Comparison of ENCODE assay signal across 13 cellular contexts in genomic region chr1:230865062-230865817, GRCh38. TPM values are rescaled to one million over a fixed set of nuclear protein-coding genes. Genes with fewer than 3 reads are reported as not detected.
DNase-seq lines count a peak whose midpoint lies in the region; ATAC-seq and TF ChIP-seq lines count a peak whose summit lies in the region.
"Had no signal": no experiment of that assay in that cellular context is flagged by ENCODE, and none has a peak within 500 bp of the region (broad histone marks: within the 10 kb centered on the region; RNA-seq: fewer than 3 reads in every experiment).

No MANE protein-coding gene starts in this region.

- dilution Hi-C loops in IMR-90 (cut with HindIII; ENCODE audit: low sequenced_read_pairs, unreplicated experiment), result no loop called here

- H2BK5ac ChIP-seq in IMR-90 (ENCODE audit: low read depth, low read length, poor library complexity, severe bottlenecking), result no peak overlapping the region

- H3K23ac ChIP-seq in IMR-90 (ENCODE audit: low read depth, low read length), result peak overlapping the region; percentile 36

- H3K9me3 ChIP-seq in IMR-90 (ENCODE audit: control insufficient read depth, insufficient read depth, low read length), result no peaks in the 10 kb centered on the region
- no peaks in the 10 kb centered on the region for H3K9me3 ChIP-seq in stomach

- H3K27ac ChIP-seq in IMR-90 (ENCODE audit: insufficient read depth, low read length) (no peak overlapping the region), layer of hippocampus (ENCODE audit: low read depth, low read length) (peak overlapping the region; percentile 94), stomach (peak overlapping the region in 4 of 5 donors; percentile 91 to 94 (median 92))

- peak overlapping the region; percentile 77; the same call in 1 of the 2 replicates for H2AK5ac ChIP-seq in IMR-90 (ENCODE audit: low read depth, low read length)

- no peak overlapping the region for H3K14ac ChIP-seq in IMR-90 (replicated peaks; ENCODE audit: low read depth, low read length)

- POLR2A ChIA-PET in IMR-90 (lab: Charles Lee; ENCODE audit: unreplicated experiment), result no interaction called here

- DNase-seq in COR-L47 (lab: John Stamatoyannopoulos, UW) (peak; percentile 12), IMR-90 (no peak), stomach (no peak), DMS114 treated with DMSO at 0.1 percent for 48 hours (lab: John Stamatoyannopoulos, UW; ENCODE audit: unreplicated experiment) (no peak)
- no peak for DNase-seq in activated T-cell treated with anti-CD3 and anti-CD28 coated beads, Interleukin-2, amount 50 U/mL, for 1 hour
- DNase-seq in stimulated activated CD4-positive, alpha-beta T cell treated with anti-CD3 and anti-CD28 coated beads, Interleukin-4, amount 100 ng/mL, for 24 hours, result no peak
- DNase-seq: activated naive CD4-positive, alpha-beta T cell; CD8-positive, alpha-beta memory T cell; cerebellar nuclear complex; NCI-H1105 treated with DMSO at 0.1 percent for 48 hours; stimulated activated CD4-positive, alpha-beta T cell treated with anti-CD3 and anti-CD28 coated beads, Interleukin-2, amount 100 ng/mL, for 48 hours had no signal

- H2AFZ ChIP-seq in IMR-90 (replicated peaks; ENCODE audit: low read length, poor library complexity), result no peak overlapping the region

- WGBS in IMR-90 (ENCODE audit: extremely low coverage in 2 of 2, insufficient read length in 1 of 2), 2 experiments, result no CpG with 5 or more reads among the region's 8 CpGs
- 73 to 85% (median 84%) methylated on average over 8 of the region's 8 CpGs for whole genome bisulfite sequencing in stomach, 5 donors

- peak overlapping the region; percentile 93 for H3K4me2 ChIP-seq in IMR-90 (ENCODE audit: low read depth, low read length)

- CTCF ChIA-PET in IMR-90 (lab: Yijun Ruan, JAX), result interaction anchor here (0.8 kb wide), 1 partner anchor 10 kb away, joined by 3 read pairs; no protein-coding TSS in a partner anchor

- BruUV-seq in IMR-90 (replicated peaks; lab: Mats Ljungman, UMichigan), result no TSS peak

- no peak for TF ChIP-seq POLR2A in IMR-90 (IDR thresholded peaks at IDR 0.05; ENCODE audit: low read depth, low read length)
- TF ChIP-seq POLR2A in stomach (IDR thresholded peaks at IDR 0.05), result no peak

- intact Hi-C loops in IMR-90 (cut with micrococcal nuclease), result loop anchor here (5.0 kb wide), 1 partner anchor 177 kb away; the partner anchor contains the start of gene FAM89A
- intact Hi-C loops in stomach (cut with DNase I; ENCODE audit: low total_unique reads), result no loop called here

- peaks cover 27% of the 10 kb centered on the region for H3K9me1 ChIP-seq in IMR-90 (ENCODE audit: insufficient read depth, low read length)

- H4K8ac ChIP-seq in IMR-90 (ENCODE audit: low read depth in 2 of 2, low read length in 2 of 2), result 0 out of 4 replicates have a peak overlapping the region, but pooled peaks of 1 of the 2 experiments have one; percentile 4

- H3K4me1 ChIP-seq in IMR-90 (ENCODE audit: control insufficient read depth, insufficient read depth, low read length) (peaks cover 40% of the 10 kb centered on the region), stomach (peaks cover 44 to 86% (median 69%) of the 10 kb centered on the region in 4 donors)

- no peak overlapping the region; the same call in 1 of the 2 replicates for H4K91ac ChIP-seq in IMR-90 (ENCODE audit: insufficient read depth, low read depth, low read length)

- TF ChIP-seq EP300 in stomach (IDR thresholded peaks at IDR 0.05), result no peak

- no peak overlapping the region for H3K9ac ChIP-seq in IMR-90 (ENCODE audit: low read depth, low read length)

- no peak overlapping the region for H3K56ac ChIP-seq in IMR-90 (ENCODE audit: extremely low read depth, insufficient read depth, low read length)

- H4K20me1 ChIP-seq in IMR-90 (ENCODE audit: insufficient read depth, low read length), result peaks cover 57% of the 10 kb centered on the region

- H3K4ac ChIP-seq in IMR-90 (ENCODE audit: low read depth, low read length), result peak overlapping the region; percentile 29; the same call in 1 of the 2 replicates

- in situ Hi-C loops in IMR-90 (cut with MboI; ENCODE audit: low sequenced_read_pairs), result loop anchor here (25.0 kb wide), 1 partner anchor 778 kb away; no protein-coding TSS in a partner anchor

- H3K4me3 ChIP-seq in IMR-90 (ENCODE audit: insufficient read depth, low read depth, low read length) (no peak overlapping the region), stomach (peak overlapping the region; percentile 85 to 98 (median 93))

- peak overlapping the region; percentile 16 for H2AK9ac ChIP-seq in IMR-90 (replicated peaks; ENCODE audit: low read depth, low read length, poor library complexity)

- peaks cover 18 to 77% of the 10 kb centered on the region in 2 experiments for H3K79me1 ChIP-seq in IMR-90 (ENCODE audit: low read depth in 1 of 2, low read length in 2 of 2)

- H3K27me3 ChIP-seq in IMR-90 (ENCODE audit: control insufficient read depth, insufficient read depth, low read length) (no peaks in the 10 kb centered on the region), layer of hippocampus (ENCODE audit: control insufficient read depth, insufficient read depth, low read length) (no peaks in the 10 kb centered on the region), stomach (peaks cover 0 to 9% (median 0%) of the 10 kb centered on the region in 3 donors)

- TF ChIP-seq CTCF in IMR-90 (conservative IDR thresholded peaks at IDR 0.05; ENCODE audit: low read depth, low read length), result no peak
- no peak for TF ChIP-seq CTCF in stomach (IDR thresholded peaks at IDR 0.05)

- no peak overlapping the region for H4K5ac ChIP-seq in IMR-90 (ENCODE audit: low read depth, low read length)

- no peak overlapping the region for H2BK20ac ChIP-seq in IMR-90 (ENCODE audit: low read depth, low read length)

- no peak for ATAC-seq in IMR-90 (ENCODE audit: low read depth)
- ATAC-seq: stimulated activated effector memory CD8-positive, alpha-beta T cell treated with anti-CD3 and anti-CD28 coated beads, Interleukin-12 subunit alpha, Interleukin-12 subunit beta, amount 100 ng/mL, for 72 hours had no signal

- H2BK15ac ChIP-seq in IMR-90 (ENCODE audit: low read depth, low read length), result 0 out of 3 replicates have a peak overlapping the region, but pooled peaks have one; percentile 42

- H3K36me3 ChIP-seq in IMR-90 (ENCODE audit: control insufficient read depth, insufficient read depth, low read length) (peaks cover 14% of the 10 kb centered on the region), stomach (no peaks in the 10 kb centered on the region)

- no peak for TF ChIP-seq RAD21 in IMR-90 (IDR thresholded peaks at IDR 0.05; ENCODE audit: low read length)

- H3K18ac ChIP-seq in IMR-90 (ENCODE audit: low read depth, low read length), result no peak overlapping the region

- no peak overlapping the region for H2BK120ac ChIP-seq in IMR-90 (ENCODE audit: low read depth, low read length)

TF ChIP-seq in IMR-90, 13 proteins besides CTCF, POLR2A, EP300 and RAD21:
- TF ChIP-seq MAFK (IDR thresholded peaks at IDR 0.05; ENCODE audit: low read depth, low read length) (no peak), NFE2L2 (IDR thresholded peaks at IDR 0.05; ENCODE audit: low read depth, low read length) (no peak), SMC3 (IDR thresholded peaks at IDR 0.05; ENCODE audit: low read depth, low read length) (no peak), MAZ (IDR thresholded peaks at IDR 0.05; ENCODE audit: borderline replicate concordance, low read depth, low read length) (no peak), CHD1 (IDR thresholded peaks at IDR 0.05; ENCODE audit: low read depth, low read length) (no peak), ELK1 (IDR thresholded peaks at IDR 0.05; ENCODE audit: borderline replicate concordance, low read depth, low read length) (no peak), FOS (IDR thresholded peaks at IDR 0.05; ENCODE audit: low read depth, low read length) (no peak), MXI1 (IDR thresholded peaks at IDR 0.05; ENCODE audit: borderline replicate concordance, low read depth, low read length) (no peak), BHLHE40 (IDR thresholded peaks at IDR 0.05; ENCODE audit: low read depth, low read length) (no peak), CEBPB (IDR thresholded peaks at IDR 0.05; ENCODE audit: low read depth, low read length) (no peak), RFX5 (IDR thresholded peaks at IDR 0.05; ENCODE audit: low read depth, low read length) (no peak), RCOR1 (IDR thresholded peaks at IDR 0.05; ENCODE audit: insufficient replicate concordance, low read length) (no peak)
- TF ChIP-seq, protein P1, sequence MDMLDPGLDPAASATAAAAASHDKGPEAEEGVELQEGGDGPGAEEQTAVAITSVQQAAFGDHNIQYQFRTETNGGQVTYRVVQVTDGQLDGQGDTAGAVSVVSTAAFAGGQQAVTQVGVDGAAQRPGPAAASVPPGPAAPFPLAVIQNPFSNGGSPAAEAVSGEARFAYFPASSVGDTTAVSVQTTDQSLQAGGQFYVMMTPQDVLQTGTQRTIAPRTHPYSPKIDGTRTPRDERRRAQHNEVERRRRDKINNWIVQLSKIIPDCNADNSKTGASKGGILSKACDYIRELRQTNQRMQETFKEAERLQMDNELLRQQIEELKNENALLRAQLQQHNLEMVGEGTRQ (IDR thresholded peaks at IDR 0.05; ENCODE audit: low read depth, low read length), result no peak

RNA-seq across cellular contexts. Expression of gene C1orf198, which starts 3.1 kb away (rescaled TPM):
- total RNA-seq in IMR-90 (2012; rRNA removed) (74.4 and 76.2 TPM in 2 replicates), stomach (10 to 100 TPM; 11.3 to 69.3 (median 51.8) TPM)
- polyA plus RNA-seq in IMR-90 (2012; rRNA removed) (63.9 and 67.4 TPM in 2 replicates), stomach (10 to 100 TPM; 11.7 to 15.8 (median 14.4) TPM)
- polyA plus RNA-seq in IMR-90 (2012; cell fraction: cytosol; rRNA removed), result 33.0 and 75.6 TPM in 2 replicates
- 260 and 261 TPM in 2 replicates for polyA plus RNA-seq in IMR-90 (2012; cell fraction: nucleus; rRNA removed; ENCODE audit: low replicate concordance)
